14 cellular contexts compared by ENCODE assay signal in the genomic region with DNA sequence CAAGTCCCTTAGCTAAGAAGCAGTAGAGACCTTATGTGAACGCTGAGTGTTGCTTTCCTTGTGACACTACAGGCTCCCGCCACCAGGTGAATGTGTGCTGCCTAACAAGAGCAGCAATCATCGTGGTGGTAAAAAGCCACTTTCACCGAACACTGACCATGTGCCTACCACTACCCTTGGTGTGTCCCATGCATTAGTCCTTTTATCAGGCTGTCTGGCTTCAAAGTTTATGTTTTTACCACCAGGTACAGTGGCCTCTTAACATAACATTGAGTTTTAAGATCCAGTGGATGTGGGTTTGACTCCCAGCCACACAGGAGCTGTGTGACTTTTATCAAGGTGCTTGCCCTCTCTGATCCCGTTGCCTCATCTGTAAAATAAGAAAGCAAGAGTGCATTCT. TPM values are rescaled to one million over a fixed set of nuclear protein-coding genes. Genes with fewer than 3 reads are reported as not detected.
DNase-seq lines count a peak whose midpoint lies in the region; ATAC-seq and TF ChIP-seq lines count a peak whose summit lies in the region.
"Had no signal": no experiment of that assay in that cellular context is flagged by ENCODE, and none has a peak within 500 bp of the region (broad histone marks: within the 10 kb centered on the region; RNA-seq: fewer than 3 reads in every experiment).

No MANE protein-coding gene starts in this region.

- no TSS peak for BruUV-seq in OCI-LY7 (replicated peaks; lab: Mats Ljungman, UMichigan)

- no peak overlapping the region for H3K4me2 ChIP-seq in OCI-LY7 (ENCODE audit: low read length)

- H3K9me2 ChIP-seq in OCI-LY7 (ENCODE audit: insufficient read depth, low read length) = no peaks in the 10 kb centered on the region

- no peak overlapping the region for H3K27ac ChIP-seq in OCI-LY7 (ENCODE audit: low read depth, low read length, poor library complexity, severe bottlenecking)

- H3K9me3 ChIP-seq in OCI-LY7 (ENCODE audit: low read length) = no peaks in the 10 kb centered on the region
- H3K9me3 ChIP-seq: adrenal gland had no signal

- POLR2A ChIA-PET in OCI-LY7 (lab: Charles Lee) = no interaction called here

- H4K20me1 ChIP-seq in OCI-LY7 (ENCODE audit: insufficient read depth, low read length) = no peaks in the 10 kb centered on the region

- peak; percentile 15 for DNase-seq in NCI-H69 (lab: John Stamatoyannopoulos, UW)
- DNase-seq in epithelial cell of esophagus (ENCODE audit: low read depth) = peak; percentile 12
- no peak for DNase-seq in retinal pigment epithelial cell (ENCODE audit: low read depth)
- DNase-seq in OCI-LY7 (ENCODE audit: low spot score) = no peak
- DNase-seq in stimulated activated CD4-positive, alpha-beta T cell treated with anti-CD3 and anti-CD28 coated beads, Interleukin-4, amount 100 ng/mL, for 24 hours = no peak
- DNase-seq: activated CD4-positive, alpha-beta T cell treated with anti-CD3 and anti-CD28 coated beads for 1 hour; activated T-cell treated with anti-CD3 and anti-CD28 coated beads, Interleukin-2, amount 50 U/mL, for 24 hours; adrenal gland; kidney glomerular epithelial cell; naive thymus-derived CD4-positive, alpha-beta T cell; NCI-H2081 had no signal

- TF ChIP-seq CTCF in GM12874 (IDR thresholded peaks at IDR 0.05; ENCODE audit: insufficient read depth, low read depth, low read length) (peak; percentile 7; the same call in 1 of the 2 replicates), epithelial cell of esophagus (IDR thresholded peaks at IDR 0.05; ENCODE audit: insufficient read depth, low read depth, low read length, missing control alignments) (peak; percentile 29), retinal pigment epithelial cell (conservative IDR thresholded peaks at IDR 0.05; ENCODE audit: low read depth, low read length) (peak; percentile 19), OCI-LY7 (conservative IDR thresholded peaks at IDR 0.05; ENCODE audit: low read length) (no peak)

- ATAC-seq in GM18867 (IDR thresholded peaks at IDR 0.05; ENCODE audit: unreplicated experiment) (no peak), GM18502 (IDR thresholded peaks at IDR 0.05; ENCODE audit: poor library complexity, unreplicated experiment) (no peak)
- ATAC-seq: naive thymus-derived CD4-positive, alpha-beta T cell had no signal

- no peak overlapping the region for H2AFZ ChIP-seq in OCI-LY7 (ENCODE audit: low read length)

- intact Hi-C loops in OCI-LY7 (cut with micrococcal nuclease; ENCODE audit: unreplicated experiment) = no loop called here

- H3K36me3 ChIP-seq in OCI-LY7 (ENCODE audit: insufficient read depth, low read length) = no peaks in the 10 kb centered on the region
- H3K36me3 ChIP-seq: adrenal gland had no signal

- no peaks in the 10 kb centered on the region for H3K4me1 ChIP-seq in OCI-LY7 (ENCODE audit: insufficient read depth, low read length, poor library complexity, severe bottlenecking)
- H3K4me1 ChIP-seq: adrenal gland had no signal

- CTCF ChIA-PET in OCI-LY7 (lab: Charles Lee; ENCODE audit: unreplicated experiment) = no interaction called here

- H3K79me2 ChIP-seq in OCI-LY7 (ENCODE audit: insufficient read depth, low read depth, low read length) = no peaks in the 10 kb centered on the region

- H3K4me3 ChIP-seq in epithelial cell of esophagus (ENCODE audit: low read length) (no peak overlapping the region), retinal pigment epithelial cell (ENCODE audit: low read length) (no peak overlapping the region), OCI-LY7 (ENCODE audit: low read depth, low read length, poor library complexity, severe bottlenecking) (no peak overlapping the region)

RNA-seq across cellular contexts. Expression of a gene that starts 1.7 kb away (rescaled TPM):
- total RNA-seq in OCI-LY7 (2014; rRNA removed; shearing (Covaris generic)) = not detected in 2 replicates
- total RNA-seq in OCI-LY7 (2022) = not detected in 2 replicates

RNA-seq across cellular contexts. Expression of a gene that starts 11.3 kb away (rescaled TPM):
- not detected in 2 replicates for total RNA-seq in OCI-LY7 (2014; rRNA removed; shearing (Covaris generic))
- not detected in 2 replicates for total RNA-seq in OCI-LY7 (2022)

RNA-seq across cellular contexts. Expression of a gene that starts 18.3 kb away (rescaled TPM):
- total RNA-seq in OCI-LY7 (2014; rRNA removed; shearing (Covaris generic)) = not detected in 2 replicates
- not detected in 2 replicates for total RNA-seq in OCI-LY7 (2022)

RNA-seq across cellular contexts. Expression of a gene that starts 55.9 kb away (rescaled TPM):
- total RNA-seq in OCI-LY7 (2014; rRNA removed; shearing (Covaris generic)) = 0.62 TPM in 1 of 2 replicates, not detected in the other
- 0.53 and 0.59 TPM in 2 replicates for total RNA-seq in OCI-LY7 (2022)

Comparison
In these comparisons a context has a peak if more than half of its experiments do, and no peak if none do; other contexts are left out.
1. DNase-seq: peak in NCI-H69 (single experiment) and epithelial cell of esophagus (single experiment); none in retinal pigment epithelial cell (single experiment), OCI-LY7 (single experiment) and stimulated activated CD4-positive, alpha-beta T cell treated with anti-CD3 and anti-CD28 coated beads, Interleukin-4, amount 100 ng/mL, for 24 hours (single experiment).